30 cellular contexts compared by ENCODE assay signal in genomic region chr14:58718226-58718625, GRCh38.
"Had no signal": no experiment of that assay in that cellular context is flagged by ENCODE, and none has a peak within 500 bp of the region (broad histone marks: within the 10 kb centered on the region; RNA-seq: fewer than 3 reads in every experiment).

No MANE protein-coding gene starts in this region.

- FAIRE-seq: frontal cortex had no signal

- H3K27ac Mint-ChIP-seq: activated CD8-positive, alpha-beta memory T cell treated with anti-CD3 and anti-CD28 coated beads, Interleukin-2, amount 10 ng/mL, durations not matched to agents 7 days and 5 days; activated CD8-positive, alpha-beta T cell treated with anti-CD3 and anti-CD28 coated beads for 36 hours; activated naive CD4-positive, alpha-beta T cell treated with anti-CD3 and anti-CD28 coated beads, Interleukin-2, amount 50 U/mL, for 72 hours; activated T-cell treated with anti-CD3 and anti-CD28 coated beads, Interleukin-2, amount 50 U/mL, for 72 hours; naive B cell had no signal

- H3K27ac ChIP-seq: body of pancreas, epithelial cell of prostate, esophagus squamous epithelium, left lung, ovary, suprapubic skin, tibial artery, upper lobe of right lung had no signal

- H3K36me3 Mint-ChIP-seq: activated CD8-positive, alpha-beta memory T cell treated with anti-CD3 and anti-CD28 coated beads, Interleukin-2, amount 10 ng/mL, durations not matched to agents 7 days and 5 days; activated naive CD4-positive, alpha-beta T cell treated with anti-CD3 and anti-CD28 coated beads, Interleukin-2, amount 50 U/mL, for 72 hours; naive B cell had no signal

- DNase-seq: activated CD4-positive, alpha-beta T cell treated with anti-CD3 and anti-CD28 coated beads, Interleukin-2, amount 50 U/mL, for 1 hour; activated CD4-positive, CD25-positive, alpha-beta regulatory T cell treated with anti-CD3 and anti-CD28 coated beads, Interleukin-2, amount 50 U/mL, for 72 hours; activated CD8-positive, alpha-beta memory T cell treated with anti-CD3 and anti-CD28 coated beads, Interleukin-2, amount 10 ng/mL, durations not matched to agents 7 days and 5 days; activated CD8-positive, alpha-beta T cell treated with anti-CD3 and anti-CD28 coated beads for 36 hours; activated naive CD4-positive, alpha-beta T cell; activated T-cell treated with anti-CD3 and anti-CD28 coated beads, Interleukin-2, amount 50 U/mL, for 72 hours; anterior cingulate cortex; body of pancreas; caudate nucleus; dermis blood vessel endothelial cell; effector CD4-positive, alpha-beta T cell; esophagus squamous epithelium; kidney glomerular epithelial cell; left lung; mucosa of descending colon; naive B cell; ovary; stimulated activated CD4-positive, alpha-beta T cell treated with anti-CD3 and anti-CD28 coated beads, Interleukin-15, amount 100 ng/mL, for 24 hours; stimulated activated CD4-positive, alpha-beta T cell treated with anti-CD3 and anti-CD28 coated beads, Interleukin-2, amount 100 ng/mL, for 24 hours; stimulated activated naive CD4-positive, alpha-beta T cell; T-helper 2 cell; tibial artery; upper lobe of right lung had no signal

- H3K4me3 Mint-ChIP-seq: activated CD8-positive, alpha-beta memory T cell treated with anti-CD3 and anti-CD28 coated beads, Interleukin-2, amount 10 ng/mL, durations not matched to agents 7 days and 5 days; activated CD8-positive, alpha-beta T cell treated with anti-CD3 and anti-CD28 coated beads for 36 hours; activated T-cell treated with anti-CD3 and anti-CD28 coated beads, Interleukin-2, amount 50 U/mL, for 72 hours; naive B cell had no signal

- H3K27me3 ChIP-seq: body of pancreas, esophagus squamous epithelium, left lung, ovary, suprapubic skin, tibial artery, upper lobe of right lung had no signal

- H3K9me3 ChIP-seq: body of pancreas, esophagus squamous epithelium, left lung, mucosa of descending colon, ovary, suprapubic skin, tibial artery, upper lobe of right lung had no signal

- H3K4me1 Mint-ChIP-seq: activated CD8-positive, alpha-beta memory T cell treated with anti-CD3 and anti-CD28 coated beads, Interleukin-2, amount 10 ng/mL, durations not matched to agents 7 days and 5 days had no signal

- H3K9me3 Mint-ChIP-seq: activated CD8-positive, alpha-beta T cell treated with anti-CD3 and anti-CD28 coated beads for 36 hours had no signal

- H3K36me3 ChIP-seq: esophagus squamous epithelium, left lung, ovary, suprapubic skin, tibial artery, upper lobe of right lung had no signal

- H3K4me3 ChIP-seq: body of pancreas, esophagus squamous epithelium, left lung, lung, mucosa of descending colon, ovary, suprapubic skin, tibial artery, upper lobe of right lung had no signal

- H3K27me3 Mint-ChIP-seq: progenitor cell of endocrine pancreas had no signal

- ATAC-seq: activated CD8-positive, alpha-beta memory T cell treated with anti-CD3 and anti-CD28 coated beads, Interleukin-2, amount 10 ng/mL, durations not matched to agents 7 days and 5 days; activated CD8-positive, alpha-beta T cell treated with anti-CD3 and anti-CD28 coated beads for 36 hours; activated naive CD4-positive, alpha-beta T cell treated with anti-CD3 and anti-CD28 coated beads, Interleukin-2, amount 50 U/mL, for 72 hours; activated T-cell treated with anti-CD3 and anti-CD28 coated beads, Interleukin-2, amount 50 U/mL, for 72 hours; body of pancreas; left lung; mucosa of descending colon; sciatic nerve; upper lobe of right lung had no signal

- H3K4me1 ChIP-seq: body of pancreas, esophagus squamous epithelium, left lung, suprapubic skin, tibial artery had no signal
